In the genomic region with DNA sequence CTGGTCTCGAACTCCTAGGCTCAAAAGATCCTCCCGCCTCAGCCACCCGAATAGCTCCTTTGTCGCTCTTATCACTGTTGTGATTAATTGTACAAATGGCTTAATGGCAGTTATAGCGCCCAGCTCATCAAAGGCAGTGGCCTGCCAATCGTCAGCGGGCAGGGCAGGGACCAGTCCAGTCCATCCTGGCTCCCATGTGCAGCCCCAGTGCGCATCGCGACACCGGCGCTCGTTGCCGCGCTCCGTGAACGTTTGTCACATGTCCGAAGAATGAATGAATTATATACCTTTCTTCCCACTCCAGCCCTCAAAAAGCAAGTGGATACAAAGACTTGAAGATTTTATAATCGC, we compare ENCODE assay signal across 8 cellular contexts. TPM values are rescaled to one million over a fixed set of nuclear protein-coding genes. Genes with fewer than 3 reads are reported as not detected.
DNase-seq lines count a peak whose midpoint lies in the region; ATAC-seq and TF ChIP-seq lines count a peak whose summit lies in the region.

No MANE protein-coding gene starts in this region.

- H3F3A ChIP-seq in smooth muscle cell (ENCODE audit: low read depth): peaks cover 13% of the 10 kb centered on the region

- H4K20me1 ChIP-seq in smooth muscle cell (ENCODE audit: low read depth): no peaks in the 10 kb centered on the region

- peaks cover 5% of the 10 kb centered on the region for H3K27me3 Mint-ChIP-seq in brain
- peaks cover 7 to 14% (median 12%) of the 10 kb centered on the region in 3 donors for H3K27me3 Mint-ChIP-seq in immature natural killer cell (ENCODE audit: low read depth in 3 of 3)

- H3K4me2 ChIP-seq in smooth muscle cell: peak overlapping the region; percentile 82

- WGBS in smooth muscle cell (ENCODE audit: low lambda C conversion rate): under 1% methylated on average over 19 of the region's 19 CpGs

- TF ChIP-seq POLR2A in Peyer's patch (IDR thresholded peaks at IDR 0.05): no peak

- ATAC-seq in HG03095 (IDR thresholded peaks at IDR 0.05; ENCODE audit: unreplicated experiment): peak; percentile 14
- no peak for ATAC-seq in GM19023 (IDR thresholded peaks at IDR 0.05; ENCODE audit: unreplicated experiment)
- no peak for ATAC-seq in HG02571 (IDR thresholded peaks at IDR 0.05; ENCODE audit: unreplicated experiment)

- no peaks in the 10 kb centered on the region for H3K36me3 ChIP-seq in Peyer's patch
- no peaks in the 10 kb centered on the region for H3K36me3 ChIP-seq in smooth muscle cell (ENCODE audit: low read depth)

- H3K9ac ChIP-seq in smooth muscle cell (ENCODE audit: low read depth): peak overlapping the region; percentile 34

- H3K36me3 Mint-ChIP-seq in brain (no peaks in the 10 kb centered on the region), immature natural killer cell (no peaks in the 10 kb centered on the region)

- peak overlapping the region; percentile 41 to 66 (median 55) for H3K4me3 ChIP-seq in Peyer's patch
- H3K4me3 ChIP-seq in smooth muscle cell: peak overlapping the region; percentile 55

- no peaks in the 10 kb centered on the region for H3K9me3 ChIP-seq in Peyer's patch
- H3K9me3 ChIP-seq in smooth muscle cell (replicated peaks; ENCODE audit: low read depth): no peaks in the 10 kb centered on the region

- H3K27ac ChIP-seq in Peyer's patch (peak overlapping the region; percentile 78 to 86 (median 83)), smooth muscle cell (ENCODE audit: low read depth) (peak overlapping the region; percentile 95)

- H3K9me3 Mint-ChIP-seq in brain (peaks cover 0 to 2% (median 0%) of the 10 kb centered on the region in 5 experiments), immature natural killer cell (no peaks in the 10 kb centered on the region)

- TF ChIP-seq CTCF in Peyer's patch (IDR thresholded peaks at IDR 0.05): peak in 1 of 6 experiments; percentile 0
- peak; percentile 58 to 67 for TF ChIP-seq CTCF in brain (conservative IDR thresholded peaks at IDR 0.05)
- peak; percentile 2 for TF ChIP-seq CTCF in smooth muscle cell (IDR thresholded peaks at IDR 0.05; ENCODE audit: borderline replicate concordance, insufficient read depth, poor library complexity, severe bottlenecking)

- peaks cover 5% of the 10 kb centered on the region for H3K79me2 ChIP-seq in smooth muscle cell (ENCODE audit: low read depth)

- H3K4me3 Mint-ChIP-seq in brain: peak overlapping the region; percentile 88 to 95 (median 92)
- H3K4me3 Mint-ChIP-seq in immature natural killer cell: peak overlapping the region; percentile 76 to 92 (median 87)

- H3K27me3 ChIP-seq in Peyer's patch (no peaks in the 10 kb centered on the region), smooth muscle cell (ENCODE audit: low read depth) (no peaks in the 10 kb centered on the region)

- peak overlapping the region; percentile 34 for H2AFZ ChIP-seq in smooth muscle cell (ENCODE audit: low read depth)

- peaks cover 0 to 5% (median 0%) of the 10 kb centered on the region in 4 donors for H3K4me1 ChIP-seq in Peyer's patch
- H3K4me1 ChIP-seq in smooth muscle cell (ENCODE audit: low read depth): peaks cover 17% of the 10 kb centered on the region

- peaks cover 49% of the 10 kb centered on the region for H3K4me1 Mint-ChIP-seq in brain
- peaks cover 23 to 25% of the 10 kb centered on the region in 2 donors for H3K4me1 Mint-ChIP-seq in immature natural killer cell

- DNase-seq in DMS114 treated with DMSO at 0.1 percent for 48 hours (lab: John Stamatoyannopoulos, UW; ENCODE audit: unreplicated experiment): peak; percentile 70
- peak in 2 of 3 donors; percentile 74 to 75 for DNase-seq in Peyer's patch
- peak in 1 of 3 donors; percentile 46 for DNase-seq in immature natural killer cell
- DNase-seq in smooth muscle cell (lab: John Stamatoyannopoulos, UW; ENCODE audit: unreplicated experiment): peak; percentile 32

- H3K27ac Mint-ChIP-seq in brain: peak overlapping the region; percentile 97 to 100 (median 98)
- peak overlapping the region; percentile 84 to 95 (median 92) for H3K27ac Mint-ChIP-seq in immature natural killer cell

RNA-seq across cellular contexts. Expression of a gene that starts 18.4 kb away (rescaled TPM):
- 10 to 100 TPM; 33.2 to 45.2 (median 36.5) TPM for total RNA-seq in Peyer's patch
- 77.4 TPM for polyA plus RNA-seq in brain (ENCODE audit: insufficient read depth, low read depth, low replicate concordance)
- 10 to 100 TPM; 51.1 to 62.6 (median 55.1) TPM for polyA plus RNA-seq in immature natural killer cell
- 45.2 and 55.4 TPM in 2 replicates for total RNA-seq in smooth muscle cell
- 98.4 and 109 TPM in 2 replicates for polyA plus RNA-seq in smooth muscle cell

RNA-seq across cellular contexts. Expression of a gene that starts 19.2 kb away (rescaled TPM):
- total RNA-seq in Peyer's patch (10 to 100 TPM; 15.9 to 58.6 (median 46.5) TPM), smooth muscle cell (17.2 and 28.5 TPM in 2 replicates)
- polyA plus RNA-seq in brain (ENCODE audit: insufficient read depth, low read depth, low replicate concordance) (26.7 TPM), immature natural killer cell (1 to 10 TPM in 2 of 3 donors, not detected in 1; 1.3 to 1.8 TPM), smooth muscle cell (15.7 and 20.1 TPM in 2 replicates)

RNA-seq across cellular contexts. Expression of a gene that starts 28.4 kb away (rescaled TPM):
- total RNA-seq in Peyer's patch: 10 to 100 TPM in 3 of 4 donors, 1 to 10 TPM in 1; 5.8 to 20.7 (median 15.4) TPM
- 40.8 TPM for polyA plus RNA-seq in brain (ENCODE audit: insufficient read depth, low read depth, low replicate concordance)
- 1 to 10 TPM in 1 of 3 donors, under 1 TPM in 2; 0.64 to 1.3 (median 0.79) TPM for polyA plus RNA-seq in immature natural killer cell
- total RNA-seq in smooth muscle cell: 7.0 and 14.7 TPM in 2 replicates
- polyA plus RNA-seq in smooth muscle cell: 26.5 and 30.9 TPM in 2 replicates

RNA-seq across cellular contexts. Expression of a gene that starts 35.3 kb away (rescaled TPM):
- total RNA-seq in Peyer's patch: 10 to 100 TPM; 34.7 to 63.7 (median 49.2) TPM
- 118 TPM for polyA plus RNA-seq in brain (ENCODE audit: insufficient read depth, low read depth, low replicate concordance)
- 100 to 1,000 TPM; 101 to 182 (median 140) TPM for polyA plus RNA-seq in immature natural killer cell
- 51.4 and 52.1 TPM in 2 replicates for total RNA-seq in smooth muscle cell
- 118 and 151 TPM in 2 replicates for polyA plus RNA-seq in smooth muscle cell

RNA-seq across cellular contexts. Expression of a gene that starts 46.4 kb away (rescaled TPM):
- 100 to 1,000 TPM in 2 of 4 donors, 10 to 100 TPM in 2; 44.7 to 125 (median 98.5) TPM for total RNA-seq in Peyer's patch
- 29.7 TPM for polyA plus RNA-seq in brain (ENCODE audit: insufficient read depth, low read depth, low replicate concordance)
- 10 to 100 TPM in 1 of 3 donors, 1 to 10 TPM in 2; 5.8 to 15.6 (median 6.2) TPM for polyA plus RNA-seq in immature natural killer cell
- total RNA-seq in smooth muscle cell: 23.6 and 25.5 TPM in 2 replicates
- 23.5 and 32.2 TPM in 2 replicates for polyA plus RNA-seq in smooth muscle cell

Comparison
In these comparisons a context has a peak if more than half of its experiments do, and no peak if none do; other contexts are left out.
1. RNA of a gene that starts 28.4 kb away (polyA plus RNA-seq): 40.8 TPM in brain (single experiment) and 26.5 to 30.9 TPM in smooth muscle cell; 0.64 to 1.3 TPM in immature natural killer cell; every median in the first group is over 10 times any median in the second.